ENCODE assay signal across 22 cellular contexts in genomic region chr19:522726-523125, GRCh38. TPM values are rescaled to one million over a fixed set of nuclear protein-coding genes. Genes with fewer than 3 reads are reported as not detected.
DNase-seq lines count a peak whose midpoint lies in the region; FAIRE-seq and TF ChIP-seq lines count a peak whose summit lies in the region.
"Had no signal": no experiment of that assay in that cellular context is flagged by ENCODE, and none has a peak within 500 bp of the region (broad histone marks: within the 10 kb centered on the region; RNA-seq: fewer than 3 reads in every experiment).

No MANE protein-coding gene starts in this region.

- H4K5ac ChIP-seq in H1 (ENCODE audit: insufficient read length, low read depth, low read length) = no peak overlapping the region

- no peak overlapping the region for H2BK15ac ChIP-seq in H1 (ENCODE audit: low read length)

- no peak overlapping the region for H3K56ac ChIP-seq in H1 (replicated peaks; ENCODE audit: insufficient read length, low read depth, low read length)

- H4K8ac ChIP-seq in H1 (ENCODE audit: extremely low read depth, insufficient read depth, low read length) = peak overlapping the region; percentile 51; the same call in 1 of the 2 replicates

- no peaks in the 10 kb centered on the region for H3K79me1 ChIP-seq in H1 (ENCODE audit: low read depth, low read length)

- H4K20me1 ChIP-seq in OCI-LY1 (ENCODE audit: insufficient read depth, low read length) (no peaks in the 10 kb centered on the region), H1 (replicated peaks in 1 of 2; ENCODE audit: control insufficient read depth in 1 of 2, insufficient read depth in 2 of 2, low read length in 2 of 2) (no peaks in the 10 kb centered on the region)
- H4K20me1 ChIP-seq: BLaER1 had no signal

- peaks cover 8% of the 10 kb centered on the region for H3K36me3 Mint-ChIP-seq in nephron (ENCODE audit: low read depth)
- H3K36me3 Mint-ChIP-seq: CD14-positive monocyte; CD4-positive, alpha-beta memory T cell had no signal

- peak overlapping the region; percentile 32; the same call in 1 of the 2 replicates for H3K4me2 ChIP-seq in OCI-LY1 (ENCODE audit: low read length)
- no peak overlapping the region for H3K4me2 ChIP-seq in H1 (ENCODE audit: insufficient read depth in 1 of 2, low read depth in 2 of 2, low read length in 2 of 2)
- H3K4me2 ChIP-seq: A549, BLaER1 had no signal

- H3K79me2 ChIP-seq in OCI-LY1 (ENCODE audit: insufficient read depth, low read length) = no peaks in the 10 kb centered on the region
- no peaks in the 10 kb centered on the region for H3K79me2 ChIP-seq in H1 (ENCODE audit: control insufficient read depth in 1 of 2, insufficient read depth in 2 of 2, low read length in 2 of 2)

- H3K14ac ChIP-seq in H1 (ENCODE audit: insufficient read length) = no peak overlapping the region

- H3K9me3 ChIP-seq in OCI-LY1 (ENCODE audit: low read length) (no peaks in the 10 kb centered on the region), H1 (ENCODE audit: insufficient read depth in 2 of 2, low read depth in 1 of 2, low read length in 1 of 2) (peaks cover 10 to 21% of the 10 kb centered on the region in 2 experiments; a peak in 2 of 4 replicates)
- H3K9me3 ChIP-seq: A549, BLaER1 had no signal

- H2BK20ac ChIP-seq in H1 (ENCODE audit: low read length) = no peak overlapping the region

- no peak overlapping the region for H4K91ac ChIP-seq in H1 (replicated peaks; ENCODE audit: insufficient read length, low read length)

- H3K18ac ChIP-seq in H1 (ENCODE audit: extremely low read depth, low read length) = no peak overlapping the region

- POLR2A ChIA-PET in H1 (lab: Charles Lee; ENCODE audit: partially characterized antibody) = interaction anchor here (2.2 to 5.7 kb wide), 2 partner anchors 9 to 49 kb away, joined by 5 to 36 read pairs; partner anchors contain the start of genes BSG and CDC34

- no peak for TF ChIP-seq RAD21 in H1 (IDR thresholded peaks at IDR 0.05 in 1 of 2, conservative IDR thresholded peaks at IDR 0.05 in 1 of 2; ENCODE audit: low read depth in 2 of 2, low read length in 2 of 2)

- no peak overlapping the region for H2AFZ ChIP-seq in OCI-LY1 (ENCODE audit: low read length)
- H2AFZ ChIP-seq in H1 (ENCODE audit: low read length) = no peak overlapping the region
- H2AFZ ChIP-seq: GM23248 had no signal

- no peak for TF ChIP-seq CTCF in OCI-LY1 (IDR thresholded peaks at IDR 0.05; ENCODE audit: low read length)
- no peak for TF ChIP-seq CTCF in H1 (IDR thresholded peaks at IDR 0.05; ENCODE audit: control extremely low read depth in 1 of 3, insufficient read depth in 1 of 3, low read depth in 1 of 3, low read length in 3 of 3)
- no peak for TF ChIP-seq CTCF in nephron (IDR thresholded peaks at IDR 0.05; ENCODE audit: unreplicated experiment in 3 of 3)
- TF ChIP-seq CTCF in D721Med (IDR thresholded peaks at IDR 0.05; ENCODE audit: insufficient read depth, missing control alignments) = no peak

- H3K27me3 ChIP-seq in OCI-LY1 (ENCODE audit: insufficient read depth, low read length) = no peaks in the 10 kb centered on the region
- peaks cover 0 to 5% (median 0%) of the 10 kb centered on the region in 4 experiments; a peak in 1 of 7 replicates for H3K27me3 ChIP-seq in H1 (replicated peaks in 1 of 4; ENCODE audit: control insufficient read depth in 3 of 4, extremely low read depth in 1 of 4, insufficient read depth in 3 of 4, low read length in 3 of 4)
- H3K27me3 ChIP-seq: BLaER1 had no signal

- H3K23me2 ChIP-seq in H1 (ENCODE audit: low read depth, low read length) = 0 out of 2 replicates have a peak, but pooled peaks cover 2% of the 10 kb centered on the region

- 93% methylated on average over 12 of the region's 12 CpGs; no CpG with 5 or more reads in 1 of the 2 experiments for WGBS in H1 (ENCODE audit: extremely low coverage in 1 of 2, insufficient coverage in 1 of 2, insufficient read length in 1 of 2, insufficient replicate concordance in 2 of 2, low coverage in 1 of 2, low lambda C conversion rate in 2 of 2, missing lambda C conversion rate in 1 of 2), 2 experiments

- H2BK120ac ChIP-seq in H1 (replicated peaks; ENCODE audit: low read depth, low read length) = no peak overlapping the region

- no peaks in the 10 kb centered on the region for H3K9me2 ChIP-seq in OCI-LY1 (ENCODE audit: low read depth, low read length)

- H3K4ac ChIP-seq in H1 (replicated peaks; ENCODE audit: insufficient read length, low read depth, low read length) = no peak overlapping the region

- no peak overlapping the region for H2BK12ac ChIP-seq in H1 (ENCODE audit: low read depth, low read length)

- H3K9me3 Mint-ChIP-seq in nephron = no peaks in the 10 kb centered on the region
- H3K9me3 Mint-ChIP-seq: CD4-positive, alpha-beta memory T cell had no signal

- H3K36me3 ChIP-seq in OCI-LY1 (ENCODE audit: insufficient read depth, low read length) = no peaks in the 10 kb centered on the region
- H3K36me3 ChIP-seq in H1 (ENCODE audit: control insufficient read depth in 2 of 4, insufficient read depth in 4 of 4, low read length in 3 of 4) = peaks cover 0 to 7% (median 0%) of the 10 kb centered on the region in 4 experiments; a peak in 1 of 8 replicates

- TF ChIP-seq POLR2A in H1 (IDR thresholded peaks at IDR 0.05; ENCODE audit: control extremely low read depth in 1 of 2, low read depth in 2 of 2, low read length in 2 of 2) = no peak

- no peak overlapping the region for H3K27ac ChIP-seq in OCI-LY1 (ENCODE audit: low read depth, low read length, poor library complexity, severe bottlenecking)
- no peak overlapping the region for H3K27ac ChIP-seq in H1 (ENCODE audit: low read depth, low read length)
- H3K27ac ChIP-seq: 22Rv1, A549, BLaER1, GM23248 had no signal

- H3K9ac ChIP-seq in OCI-LY1 (ENCODE audit: low read length) = no peak overlapping the region
- no peak overlapping the region for H3K9ac ChIP-seq in H1 (replicated peaks in 1 of 4; ENCODE audit: extremely low read depth in 1 of 4, low read depth in 3 of 4, low read length in 3 of 4)
- H3K9ac ChIP-seq: BLaER1, GM23248 had no signal

- no peaks in the 10 kb centered on the region for H3K27me3 Mint-ChIP-seq in nephron (ENCODE audit: low read depth)

- peak overlapping the region in 1 of 3 experiments; percentile 53 for H3K4me3 Mint-ChIP-seq in nephron
- H3K4me3 Mint-ChIP-seq: CD14-positive monocyte had no signal

- no peak overlapping the region for H2BK5ac ChIP-seq in H1 (ENCODE audit: low read depth, low read length)

- DNase-seq in NCI-H2171 treated with DMSO at 0.1 percent for 48 hours (lab: John Stamatoyannopoulos, UW) = peak; percentile 22
- no peak for DNase-seq in NCI-H2171 (lab: John Stamatoyannopoulos, UW)
- no peak for DNase-seq in H1 (ENCODE audit: low read depth in 1 of 2, low spot score in 2 of 2)
- DNase-seq in pons (ENCODE audit: low spot score) = no peak
- no peak for DNase-seq in D341Med (ENCODE audit: low spot score)
- DNase-seq in D721Med (ENCODE audit: insufficient read length, low spot score) = no peak
- DNase-seq: AML-193; CD4-positive, alpha-beta memory T cell; DMS 273 treated with DMSO at 0.1 percent for 48 hours; DMS53; DND-41; EL; GM23248; HCEC 1CT had no signal

- peaks cover 9% of the 10 kb centered on the region for H3K4me1 Mint-ChIP-seq in nephron
- H3K4me1 Mint-ChIP-seq: CD14-positive monocyte had no signal

- no peaks in the 10 kb centered on the region for H3F3A ChIP-seq in OCI-LY1 (ENCODE audit: insufficient read depth, low read length)

- FAIRE-seq in H1 (lab: Jason Lieb, UNC) = no peak
- no peak for FAIRE-seq in D721Med (lab: Jason Lieb, UNC)
- FAIRE-seq: A549, GM12891, H54 had no signal

- H2AK5ac ChIP-seq in H1 (ENCODE audit: low read depth, low read length) = no peak overlapping the region

- peak overlapping the region in 2 of 3 experiments; percentile 27 to 57 for H3K27ac Mint-ChIP-seq in nephron
- H3K27ac Mint-ChIP-seq: CD14-positive monocyte had no signal

- peaks cover 6% of the 10 kb centered on the region for H3K4me1 ChIP-seq in OCI-LY1 (ENCODE audit: insufficient read depth, low read length, severe bottlenecking)
- peaks cover 0 to 3% (median 0%) of the 10 kb centered on the region in 4 experiments; a peak in 2 of 7 replicates for H3K4me1 ChIP-seq in H1 (replicated peaks in 1 of 4; ENCODE audit: control insufficient read depth in 3 of 4, insufficient read depth in 4 of 4, low read length in 3 of 4)

- peak overlapping the region; percentile 31 for H3K4me3 ChIP-seq in OCI-LY1 (ENCODE audit: low read depth, low read length, poor library complexity, severe bottlenecking)
- H3K4me3 ChIP-seq in H1 (ENCODE audit: extremely low read depth in 1 of 4, insufficient read depth in 2 of 4, low read depth in 3 of 4, low read length in 4 of 4) = no peak overlapping the region
- H3K4me3 ChIP-seq: A549, BLaER1, GM23248 had no signal

- no peak for TF ChIP-seq EP300 in H1 (IDR thresholded peaks at IDR 0.05; ENCODE audit: borderline replicate concordance in 1 of 2, low read depth in 2 of 2, low read length in 2 of 2)

- no peak overlapping the region for H3K23ac ChIP-seq in H1 (ENCODE audit: insufficient read length)

- CTCF ChIA-PET in H1 (lab: Charles Lee; ENCODE audit: partially characterized antibody) = interaction anchor here (0.6 to 3.5 kb wide), 5 partner anchors 12 to 1167 kb away, joined by 3 to 31 read pairs (median 4); no protein-coding TSS in a partner anchor

RNA-seq across cellular contexts. Expression of gene CDC34, which starts 8.8 kb away (rescaled TPM):
- total RNA-seq in H1 (2021; fragmentation: NEBNext Ultra II Directional; extraction: Animal tissue kit (Norgen Biotek cat#: 25700)) = 129 and 133 TPM in 2 replicates
- polyA plus RNA-seq in H1 (2011; rRNA removed) = 95.9 and 152 TPM in 2 replicates
- 118 TPM for polyA plus RNA-seq in H1 (2011; cell fraction: cytosol; rRNA removed)
- 164 TPM for polyA plus RNA-seq in H1 (2011; cell fraction: nucleus; rRNA removed)
- polyA plus RNA-seq in H1 (2012, experiment 1 of 2) = 96.1 to 118 TPM (median 105 TPM) in 4 replicates
- 88.6 TPM for polyA plus RNA-seq in H1 (2012, experiment 2 of 2)
- 91.1 TPM for polyA plus RNA-seq in H1 (2013, experiment 1 of 2)
- 90.3 TPM for polyA plus RNA-seq in H1 (2013, experiment 2 of 2)
- polyA minus RNA-seq in H1 (2011; rRNA and poly(A)+ RNA removed) = 24.6 and 40.1 TPM in 2 replicates
- polyA minus RNA-seq in H1 (2011; cell fraction: cytosol; rRNA and poly(A)+ RNA removed) = 50.3 TPM
- 45.6 TPM for polyA minus RNA-seq in H1 (2011; cell fraction: nucleus; rRNA and poly(A)+ RNA removed)

RNA-seq across cellular contexts. Expression of gene TPGS1, which starts 15.4 kb away (rescaled TPM):
- total RNA-seq in H1 (2021; fragmentation: NEBNext Ultra II Directional; extraction: Animal tissue kit (Norgen Biotek cat#: 25700)) = 9.1 and 10.2 TPM in 2 replicates
- 10.6 and 11.8 TPM in 2 replicates for polyA plus RNA-seq in H1 (2011; rRNA removed)
- polyA plus RNA-seq in H1 (2011; cell fraction: cytosol; rRNA removed) = 12.2 TPM
- 8.0 TPM for polyA plus RNA-seq in H1 (2011; cell fraction: nucleus; rRNA removed)
- polyA plus RNA-seq in H1 (2012, experiment 1 of 2) = 3.4 to 7.4 TPM (median 7.1 TPM) in 4 replicates
- polyA plus RNA-seq in H1 (2012, experiment 2 of 2) = 2.8 TPM
- polyA plus RNA-seq in H1 (2013, experiment 1 of 2) = 4.2 TPM
- 4.2 TPM for polyA plus RNA-seq in H1 (2013, experiment 2 of 2)
- polyA minus RNA-seq in H1 (2011; rRNA and poly(A)+ RNA removed) = 0.59 and 0.60 TPM in 2 replicates
- 3.4 TPM for polyA minus RNA-seq in H1 (2011; cell fraction: cytosol; rRNA and poly(A)+ RNA removed)
- polyA minus RNA-seq in H1 (2011; cell fraction: nucleus; rRNA and poly(A)+ RNA removed) = 6.8 TPM

RNA-seq across cellular contexts. Expression of gene GZMM, which starts 21.1 kb away (rescaled TPM):
- total RNA-seq in H1 (2021; fragmentation: NEBNext Ultra II Directional; extraction: Animal tissue kit (Norgen Biotek cat#: 25700)) = 0.32 and 0.59 TPM in 2 replicates
- polyA plus RNA-seq in H1 (2011; rRNA removed) = 0.09 and 0.19 TPM in 2 replicates
- 0.26 TPM for polyA plus RNA-seq in H1 (2011; cell fraction: cytosol; rRNA removed)
- 0.91 TPM for polyA plus RNA-seq in H1 (2011; cell fraction: nucleus; rRNA removed)
- polyA plus RNA-seq in H1 (2012, experiment 1 of 2) = 0.20 to 0.40 TPM in 2 of 4 replicates, not detected in the others
- 0.45 TPM for polyA plus RNA-seq in H1 (2012, experiment 2 of 2)
- 0.12 TPM for polyA plus RNA-seq in H1 (2013, experiment 1 of 2)
- 0.22 TPM for polyA plus RNA-seq in H1 (2013, experiment 2 of 2)
- not detected in 2 replicates for polyA minus RNA-seq in H1 (2011; rRNA and poly(A)+ RNA removed)
- polyA minus RNA-seq in H1 (2011; cell fraction: cytosol; rRNA and poly(A)+ RNA removed) = not detected
- not detected for polyA minus RNA-seq in H1 (2011; cell fraction: nucleus; rRNA and poly(A)+ RNA removed)
- total RNA-seq: GM23248 had no signal
- polyA plus RNA-seq: A549, GM23248 had no signal

RNA-seq across cellular contexts. Expression of gene MADCAM1, which starts 26.4 kb away (rescaled TPM):
- total RNA-seq in H1 (2021; fragmentation: NEBNext Ultra II Directional; extraction: Animal tissue kit (Norgen Biotek cat#: 25700)) = 3.0 and 3.1 TPM in 2 replicates
- 2.3 and 5.3 TPM in 2 replicates for polyA plus RNA-seq in H1 (2011; rRNA removed)
- 2.9 TPM for polyA plus RNA-seq in H1 (2011; cell fraction: cytosol; rRNA removed)
- polyA plus RNA-seq in H1 (2011; cell fraction: nucleus; rRNA removed) = 6.2 TPM
- polyA plus RNA-seq in H1 (2012, experiment 1 of 2) = 1.3 to 3.4 TPM (median 2.3 TPM) in 4 replicates
- polyA plus RNA-seq in H1 (2012, experiment 2 of 2) = 1.0 TPM
- polyA plus RNA-seq in H1 (2013, experiment 1 of 2) = 2.6 TPM
- 2.6 TPM for polyA plus RNA-seq in H1 (2013, experiment 2 of 2)
- polyA minus RNA-seq in H1 (2011; rRNA and poly(A)+ RNA removed) = 0.44 and 0.57 TPM in 2 replicates
- polyA minus RNA-seq in H1 (2011; cell fraction: cytosol; rRNA and poly(A)+ RNA removed) = 3.5 TPM
- polyA minus RNA-seq in H1 (2011; cell fraction: nucleus; rRNA and poly(A)+ RNA removed) = 1.9 TPM
- polyA plus RNA-seq: CD14-positive monocyte had no signal

RNA-seq across cellular contexts. Expression of gene BSG, which starts 49.7 kb away (rescaled TPM):
- total RNA-seq in H1 (2021; fragmentation: NEBNext Ultra II Directional; extraction: Animal tissue kit (Norgen Biotek cat#: 25700)) = 726 and 743 TPM in 2 replicates
- 1,055 and 1,381 TPM in 2 replicates for polyA plus RNA-seq in H1 (2011; rRNA removed)
- polyA plus RNA-seq in H1 (2011; cell fraction: cytosol; rRNA removed) = 777 TPM
- 835 TPM for polyA plus RNA-seq in H1 (2011; cell fraction: nucleus; rRNA removed)
- 563 to 829 TPM (median 731 TPM) in 4 replicates for polyA plus RNA-seq in H1 (2012, experiment 1 of 2)
- polyA plus RNA-seq in H1 (2012, experiment 2 of 2) = 1,009 TPM
- polyA plus RNA-seq in H1 (2013, experiment 1 of 2) = 1,327 TPM
- 1,362 TPM for polyA plus RNA-seq in H1 (2013, experiment 2 of 2)
- 300 and 353 TPM in 2 replicates for polyA minus RNA-seq in H1 (2011; rRNA and poly(A)+ RNA removed)
- polyA minus RNA-seq in H1 (2011; cell fraction: cytosol; rRNA and poly(A)+ RNA removed) = 459 TPM
- 278 TPM for polyA minus RNA-seq in H1 (2011; cell fraction: nucleus; rRNA and poly(A)+ RNA removed)
